12 cellular contexts compared by ENCODE assay signal in the genomic region with DNA sequence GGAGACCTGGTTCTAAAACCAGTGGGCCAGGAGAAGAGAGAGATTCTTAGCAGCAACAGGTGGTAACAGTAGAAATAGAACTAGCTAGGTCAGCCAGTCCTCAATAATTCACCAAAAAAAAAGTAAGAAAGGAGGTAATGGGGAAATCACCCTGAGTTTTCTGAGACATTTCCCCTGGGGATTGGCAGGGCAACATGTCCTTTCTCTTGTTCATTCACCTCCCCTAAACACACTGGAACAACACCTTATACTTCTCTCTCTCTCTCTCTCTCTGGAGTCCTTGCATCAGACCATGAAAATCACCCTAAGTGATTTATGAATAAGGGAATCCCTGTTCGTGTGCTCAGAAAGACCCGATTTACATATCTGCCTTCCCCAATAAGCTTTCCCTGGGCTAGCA.
DNase-seq lines count a peak whose midpoint lies in the region; ATAC-seq and TF ChIP-seq lines count a peak whose summit lies in the region.
"Had no signal": no experiment of that assay in that cellular context is flagged by ENCODE, and none has a peak within 500 bp of the region (broad histone marks: within the 10 kb centered on the region; RNA-seq: fewer than 3 reads in every experiment).

No MANE protein-coding gene starts in this region.

- TF ChIP-seq CTCF in CD14-positive monocyte (IDR thresholded peaks at IDR 0.05) (no peak), mesothelial cell of epicardium (IDR thresholded peaks at IDR 0.05; ENCODE audit: unreplicated experiment) (no peak)

- H3K4me1 Mint-ChIP-seq in CD14-positive monocyte, result no peaks in the 10 kb centered on the region
- no peaks in the 10 kb centered on the region for H3K4me1 Mint-ChIP-seq in mesothelial cell of epicardium

- H3K9me3 Mint-ChIP-seq in CD14-positive monocyte (no peaks in the 10 kb centered on the region), mesothelial cell of epicardium (no peaks in the 10 kb centered on the region)

- no peaks in the 10 kb centered on the region for H4K20me1 ChIP-seq in BLaER1 treated with 17β-estradiol and CSF1 and Interleukin-3, amounts not matched to agents 10 nM and 100 nM

- no peak overlapping the region for H3K9ac ChIP-seq in BLaER1 treated with 17β-estradiol and CSF1 and Interleukin-3, amounts not matched to agents 10 nM and 100 nM

- no peak overlapping the region for H3K27ac ChIP-seq in BLaER1 treated with 17β-estradiol and CSF1 and Interleukin-3, amounts not matched to agents 10 nM and 100 nM

- no peaks in the 10 kb centered on the region for H3K9me3 ChIP-seq in BLaER1 treated with 17β-estradiol and CSF1 and Interleukin-3, amounts not matched to agents 10 nM and 100 nM (replicated peaks in 1 of 11)
- H3K9me3 ChIP-seq: Caco-2 had no signal

- H3K27me3 ChIP-seq in BLaER1 treated with 17β-estradiol and CSF1 and Interleukin-3, amounts not matched to agents 10 nM and 100 nM, result no peaks in the 10 kb centered on the region

- H3K4me1 ChIP-seq in BLaER1 treated with 17β-estradiol and CSF1 and Interleukin-3, amounts not matched to agents 10 nM and 100 nM, result peaks cover 15 to 33% (median 25%) of the 10 kb centered on the region in 10 experiments; a peak in 19 of 20 replicates
- H3K4me1 ChIP-seq: Caco-2 had no signal

- H3K4me2 ChIP-seq in BLaER1 treated with 17β-estradiol and CSF1 and Interleukin-3, amounts not matched to agents 10 nM and 100 nM, result peak overlapping the region in 9 of 11 experiments; percentile 3 to 77 (median 57); a peak in 9 of 22 replicates

- no peaks in the 10 kb centered on the region for H3K27me3 Mint-ChIP-seq in CD14-positive monocyte (ENCODE audit: low read depth in 3 of 3)
- H3K27me3 Mint-ChIP-seq in mesothelial cell of epicardium (ENCODE audit: low read depth), result no peaks in the 10 kb centered on the region

- ATAC-seq in GM18858 (IDR thresholded peaks at IDR 0.05; ENCODE audit: unreplicated experiment), result peak; percentile 55
- ATAC-seq in HG02678 (IDR thresholded peaks at IDR 0.05; ENCODE audit: unreplicated experiment), result peak; percentile 66
- ATAC-seq: K562 had no signal

- peaks cover 80 to 85% of the 10 kb centered on the region in 2 donors for H3K36me3 Mint-ChIP-seq in CD14-positive monocyte
- peaks cover 29% of the 10 kb centered on the region for H3K36me3 Mint-ChIP-seq in mesothelial cell of epicardium

- no peak overlapping the region for H3K4me3 Mint-ChIP-seq in CD14-positive monocyte
- H3K4me3 Mint-ChIP-seq in mesothelial cell of epicardium, result no peak overlapping the region

- no peak overlapping the region for H3K27ac Mint-ChIP-seq in CD14-positive monocyte
- H3K27ac Mint-ChIP-seq in mesothelial cell of epicardium, result no peak overlapping the region

- peak; percentile 49; the same call in 1 of the 2 replicates for TF ChIP-seq POLR2A in Raji (IDR thresholded peaks at IDR 0.05; ENCODE audit: insufficient read depth, low read depth, low read length)

- DNase-seq in CD14-positive monocyte (ENCODE audit: low spot score), result no peak
- DNase-seq in NCI-H524 (lab: John Stamatoyannopoulos, UW), result no peak
- DNase-seq in NCI-H1105 (lab: John Stamatoyannopoulos, UW), result no peak
- no peak for DNase-seq in mesothelial cell of epicardium (ENCODE audit: low spot score in 2 of 2, unreplicated experiment in 2 of 2)
- DNase-seq: activated gamma-delta T cell treated with Interleukin-2 at 50 U/mL for 16 hours, Caco-2, NCI-H524 treated with DMSO at 0.1 percent for 48 hours had no signal

- no peak overlapping the region for H3K4me3 ChIP-seq in BLaER1 treated with 17β-estradiol and CSF1 and Interleukin-3, amounts not matched to agents 10 nM and 100 nM
- H3K4me3 ChIP-seq: K562 had no signal

- intact Hi-C loops in CD14-positive monocyte (cut with micrococcal nuclease), result no loop called here

- peaks cover 25 to 99% (median 66%) of the 10 kb centered on the region in 11 experiments; a peak in 20 of 22 replicates for H3K36me3 ChIP-seq in BLaER1 treated with 17β-estradiol and CSF1 and Interleukin-3, amounts not matched to agents 10 nM and 100 nM
